23 cellular contexts compared by ENCODE assay signal in the genomic region with DNA sequence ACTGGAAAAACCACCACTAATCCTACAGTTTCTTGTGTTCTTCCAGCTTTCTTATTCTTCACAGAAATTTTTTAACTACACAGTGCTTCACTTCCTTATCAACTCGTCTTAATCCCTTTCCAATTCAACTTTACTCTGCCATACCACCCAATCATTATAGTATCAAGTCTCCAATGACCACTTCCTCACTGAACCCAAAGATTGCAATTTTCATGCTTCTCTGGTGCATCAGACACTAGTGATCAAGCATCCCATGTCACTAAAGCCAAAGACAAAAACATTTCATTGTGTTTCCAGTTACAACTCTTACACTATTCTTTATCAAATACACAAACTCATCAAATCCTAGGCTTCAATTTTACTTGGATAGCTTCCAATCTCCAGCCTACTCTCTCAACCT. TPM values are rescaled to one million over a fixed set of nuclear protein-coding genes. Genes with fewer than 3 reads are reported as not detected.
DNase-seq lines count a peak whose midpoint lies in the region; ATAC-seq and TF ChIP-seq lines count a peak whose summit lies in the region.
"Had no signal": no experiment of that assay in that cellular context is flagged by ENCODE, and none has a peak within 500 bp of the region (broad histone marks: within the 10 kb centered on the region; RNA-seq: fewer than 3 reads in every experiment).

No MANE protein-coding gene starts in this region.

- no peak for TF ChIP-seq POLR2A in heart left ventricle (IDR thresholded peaks at IDR 0.05)

- 56 to 66% (median 62%) methylated on average over 1 of the region's 1 CpG for WGBS in heart left ventricle, 4 donors

- no peak overlapping the region for H3K4me3 Mint-ChIP-seq in CD4-positive, alpha-beta memory T cell
- no peak overlapping the region for H3K4me3 Mint-ChIP-seq in T-cell
- no peak overlapping the region for H3K4me3 Mint-ChIP-seq in central memory CD8-positive, alpha-beta T cell
- H3K4me3 Mint-ChIP-seq: nephron progenitor cell had no signal

- H3K36me3 ChIP-seq in CD4-positive, alpha-beta memory T cell (ENCODE audit: insufficient read depth, low read length), result no peaks in the 10 kb centered on the region
- H3K36me3 ChIP-seq in heart left ventricle, result peaks cover 0 to 28% (median 3%) of the 10 kb centered on the region in 9 donors
- H3K36me3 ChIP-seq: BE2C had no signal

- peaks cover 17 to 33% (median 25%) of the 10 kb centered on the region in 4 donors for H3K4me1 Mint-ChIP-seq in CD4-positive, alpha-beta memory T cell
- peaks cover 24 to 33% (median 27%) of the 10 kb centered on the region in 3 donors for H3K4me1 Mint-ChIP-seq in T-cell
- H3K4me1 Mint-ChIP-seq in central memory CD8-positive, alpha-beta T cell, result peaks cover 22% of the 10 kb centered on the region
- H3K4me1 Mint-ChIP-seq: nephron progenitor cell had no signal

- no peaks in the 10 kb centered on the region for H3K27me3 Mint-ChIP-seq in CD4-positive, alpha-beta memory T cell
- H3K27me3 Mint-ChIP-seq in T-cell, result no peaks in the 10 kb centered on the region
- no peaks in the 10 kb centered on the region for H3K27me3 Mint-ChIP-seq in central memory CD8-positive, alpha-beta T cell

- intact Hi-C loops in CD4-positive, alpha-beta memory T cell (cut with micrococcal nuclease), result no loop called here
- intact Hi-C loops in heart left ventricle (cut with DNase I), result no loop called here

- peak; percentile 15 for DNase-seq in NCI-H82 (lab: John Stamatoyannopoulos, UW)
- no peak for DNase-seq in NCI-H82 treated with DMSO at 0.1 percent for 48 hours (lab: John Stamatoyannopoulos, UW; ENCODE audit: unreplicated experiment)
- DNase-seq in CD4-positive, alpha-beta memory T cell, result no peak
- no peak for DNase-seq in T-cell
- DNase-seq in central memory CD8-positive, alpha-beta T cell (ENCODE audit: low spot score in 2 of 2), result no peak
- DNase-seq in NK-92 treated with Interleukin-12 subunit alpha and Interleukin-12 subunit beta, amount 100 ng/mL, for 24 hours (lab: John Stamatoyannopoulos, UW), result no peak
- no peak for DNase-seq in heart left ventricle
- DNase-seq: 8988T; amygdala; BE2C; central memory CD4-positive, alpha-beta T cell; gastrocnemius medialis; kidney glomerular epithelial cell; NCI-H1436 treated with DMSO at 0.1 percent for 48 hours; NCI-H2171; NCI-H748 treated with DMSO at 0.1 percent for 48 hours; nephron progenitor cell; Peyer's patch; stimulated activated CD4-positive, alpha-beta T cell treated with anti-CD3 and anti-CD28 coated beads, Interleukin-2, amount 100 ng/mL, for 24 hours; stomach; T-helper 9 cell; trophoblast cell had no signal

- H3K27ac Mint-ChIP-seq in CD4-positive, alpha-beta memory T cell, result peak overlapping the region in 5 of 7 donors; percentile 0 to 80 (median 60)
- peak overlapping the region; percentile 23 to 34 for H3K27ac Mint-ChIP-seq in T-cell
- peak overlapping the region; percentile 41 for H3K27ac Mint-ChIP-seq in central memory CD8-positive, alpha-beta T cell (ENCODE audit: low read depth)
- H3K27ac Mint-ChIP-seq: nephron progenitor cell had no signal

- peaks cover 32 to 36% of the 10 kb centered on the region in 2 donors for H3K36me3 Mint-ChIP-seq in CD4-positive, alpha-beta memory T cell
- peaks cover 36% of the 10 kb centered on the region for H3K36me3 Mint-ChIP-seq in T-cell
- peaks cover 14% of the 10 kb centered on the region for H3K36me3 Mint-ChIP-seq in central memory CD8-positive, alpha-beta T cell (ENCODE audit: insufficient read depth)

- CTCF ChIA-PET in CD4-positive, alpha-beta memory T cell (lab: Charles Lee; ENCODE audit: partially characterized antibody), result interaction anchor here (0.7 kb wide), 1 partner anchor 26 kb away, joined by 3 read pairs; no protein-coding TSS in a partner anchor
- CTCF ChIA-PET in T-cell (lab: Charles Lee), result interaction anchor here in 1 of 2 donors (1.3 kb wide), 1 partner anchor 9 kb away, joined by 3 read pairs; the partner anchor contains the start of gene CHAC2

- no peak overlapping the region for H3K4me3 ChIP-seq in CD4-positive, alpha-beta memory T cell (ENCODE audit: low read length in 2 of 2)
- H3K4me3 ChIP-seq in heart left ventricle, result no peak overlapping the region
- H3K4me3 ChIP-seq: gastrocnemius medialis, Peyer's patch, stomach had no signal

- H3K4me1 ChIP-seq in CD4-positive, alpha-beta memory T cell (ENCODE audit: insufficient read depth, low read length), result peaks cover 7% of the 10 kb centered on the region
- H3K4me1 ChIP-seq in heart left ventricle, result no peaks in the 10 kb centered on the region
- H3K4me1 ChIP-seq: BE2C, gastrocnemius medialis, Peyer's patch had no signal

- H3K27ac ChIP-seq in CD4-positive, alpha-beta memory T cell (ENCODE audit: low read depth, low read length), result no peak overlapping the region
- H3K27ac ChIP-seq in heart left ventricle, result no peak overlapping the region
- H3K27ac ChIP-seq: gastrocnemius medialis, Peyer's patch, stomach had no signal

- no peaks in the 10 kb centered on the region for H3K27me3 ChIP-seq in CD4-positive, alpha-beta memory T cell (ENCODE audit: insufficient read depth, low read length)
- H3K27me3 ChIP-seq in heart left ventricle, result no peaks in the 10 kb centered on the region
- H3K27me3 ChIP-seq: BE2C, gastrocnemius medialis, Peyer's patch, stomach had no signal

- ATAC-seq in T-cell (replicated peaks in 1 of 4) (no peak), HG03097 (IDR thresholded peaks at IDR 0.05; ENCODE audit: low FRiP score, unreplicated experiment) (no peak), heart left ventricle (no peak)
- no peak for ATAC-seq in central memory CD8-positive, alpha-beta T cell (replicated peaks; ENCODE audit: extremely low read depth, poor library complexity, severe bottlenecking)
- ATAC-seq: gastrocnemius medialis had no signal

- H3K9me3 ChIP-seq in CD4-positive, alpha-beta memory T cell (ENCODE audit: control insufficient read depth in 1 of 2, low read length in 2 of 2), result no peaks in the 10 kb centered on the region
- no peaks in the 10 kb centered on the region for H3K9me3 ChIP-seq in heart left ventricle
- H3K9me3 ChIP-seq: BE2C, gastrocnemius medialis, Peyer's patch, stomach had no signal

- no peaks in the 10 kb centered on the region for H3K9me3 Mint-ChIP-seq in CD4-positive, alpha-beta memory T cell
- H3K9me3 Mint-ChIP-seq in T-cell, result no peaks in the 10 kb centered on the region
- no peaks in the 10 kb centered on the region for H3K9me3 Mint-ChIP-seq in central memory CD8-positive, alpha-beta T cell

- no peak for TF ChIP-seq CTCF in heart left ventricle (IDR thresholded peaks at IDR 0.05)

- POLR2A ChIA-PET in CD4-positive, alpha-beta memory T cell (lab: Charles Lee; ENCODE audit: partially characterized antibody), result interaction anchor here (1.5 kb wide), 1 partner anchor 9 kb away, joined by 8 read pairs; the partner anchor contains the start of gene CHAC2
- POLR2A ChIA-PET in T-cell (lab: Charles Lee), result interaction anchor here in 1 of 2 donors (1.5 kb wide), 1 partner anchor 10 kb away, joined by 8 read pairs; the partner anchor contains the start of gene CHAC2

RNA-seq across cellular contexts. Expression of gene CHAC2, which starts 9.5 kb away (rescaled TPM):
- total RNA-seq in CD4-positive, alpha-beta memory T cell, result 1 to 10 TPM; 1.5 to 1.6 TPM
- 1 to 10 TPM; 3.6 to 4.9 TPM for polyA plus RNA-seq in CD4-positive, alpha-beta memory T cell
- total RNA-seq in T-cell, result 1 to 10 TPM; 1.4 to 3.7 (median 2.7) TPM
- total RNA-seq in heart left ventricle, result 1 to 10 TPM; 1.4 to 6.0 (median 2.9) TPM
- polyA plus RNA-seq in heart left ventricle, result 10 to 100 TPM in 1 of 2 donors, 1 to 10 TPM in 1; 4.2 to 10.1 TPM

RNA-seq across cellular contexts. Expression of gene ASB3, which starts 9.6 kb away (rescaled TPM):
- 10 to 100 TPM; 40.1 to 43.5 TPM for total RNA-seq in CD4-positive, alpha-beta memory T cell
- 10 to 100 TPM; 18.1 to 29.2 TPM for polyA plus RNA-seq in CD4-positive, alpha-beta memory T cell
- 10 to 100 TPM; 27.5 to 36.4 (median 30.7) TPM for total RNA-seq in T-cell
- 10 to 100 TPM in 5 of 9 donors, 1 to 10 TPM in 4; 7.0 to 18.0 (median 11.6) TPM for total RNA-seq in heart left ventricle
- 1 to 10 TPM; 4.2 to 6.7 TPM for polyA plus RNA-seq in heart left ventricle

RNA-seq across cellular contexts. Expression of gene ERLEC1, which starts 9.7 kb away (rescaled TPM):
- total RNA-seq in CD4-positive, alpha-beta memory T cell, result 10 to 100 TPM; 32.4 to 33.6 TPM
- polyA plus RNA-seq in CD4-positive, alpha-beta memory T cell, result 10 to 100 TPM; 37.1 to 47.3 TPM
- total RNA-seq in T-cell (10 to 100 TPM; 16.7 to 28.3 (median 25.2) TPM), heart left ventricle (10 to 100 TPM; 32.3 to 49.8 (median 42.7) TPM)
- 10 to 100 TPM; 14.6 to 63.6 TPM for polyA plus RNA-seq in heart left ventricle
